In the genomic region with DNA sequence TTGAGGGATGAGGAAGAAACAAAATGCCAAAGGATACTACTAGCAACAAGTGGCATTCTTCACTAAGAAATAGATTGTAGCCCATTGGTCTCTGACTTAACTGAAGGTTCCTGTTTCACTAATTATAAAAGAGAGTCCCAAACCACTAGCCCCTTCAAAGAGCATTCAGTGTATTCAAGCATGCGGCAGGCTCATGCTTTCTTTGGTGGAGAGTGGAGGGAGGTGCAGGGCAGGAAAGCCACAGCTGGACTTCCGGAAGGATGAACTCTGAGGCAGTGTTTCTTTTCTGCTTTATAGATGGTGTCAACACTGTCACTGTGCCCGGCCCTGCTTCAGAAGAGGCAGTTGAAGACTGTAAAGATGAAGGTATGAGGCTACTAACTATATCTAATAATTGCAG, we compare ENCODE assay signal across 12 cellular contexts.
DNase-seq lines count a peak whose midpoint lies in the region; ATAC-seq and TF ChIP-seq lines count a peak whose summit lies in the region.
"Had no signal": no experiment of that assay in that cellular context is flagged by ENCODE, and none has a peak within 500 bp of the region (broad histone marks: within the 10 kb centered on the region; RNA-seq: fewer than 3 reads in every experiment).

No MANE protein-coding gene starts in this region.

- intact Hi-C loops in prostate gland (cut with DNase I), result no loop called here

- WGBS in prostate gland, result 64% methylated on average over 3 of the region's 3 CpGs

- no peaks in the 10 kb centered on the region for H3K9me3 ChIP-seq in prostate gland

- TF ChIP-seq POLR2A in prostate gland (IDR thresholded peaks at IDR 0.05), result no peak

- H3K27ac ChIP-seq in prostate gland (no peak overlapping the region), caudate nucleus (ENCODE audit: low read depth, low read length) (no peak overlapping the region)
- H3K27ac ChIP-seq: A549, cardiac muscle cell, tibial artery had no signal

- H3K4me3 ChIP-seq in prostate gland, result no peak overlapping the region
- H3K4me3 ChIP-seq: A549, cardiac muscle cell, tibial artery had no signal

- TF ChIP-seq CTCF in prostate gland (IDR thresholded peaks at IDR 0.05), result no peak

- H3K27me3 ChIP-seq in prostate gland (replicated peaks; ENCODE audit: insufficient read depth), result no peaks in the 10 kb centered on the region
- H3K27me3 ChIP-seq: cardiac muscle cell, tibial artery had no signal

- peak; percentile 51 for DNase-seq in Ammon's horn (ENCODE audit: low spot score)
- DNase-seq in Kasumi-1 (lab: John Stamatoyannopoulos, UW), result peak; percentile 61 to 73
- no peak for DNase-seq in prostate gland (ENCODE audit: low spot score)
- no peak for DNase-seq in caudate nucleus (lab: John Stamatoyannopoulos, UW)
- no peak for DNase-seq in OCI-M1 (lab: John Stamatoyannopoulos, UW)
- no peak for DNase-seq in NCI-H1092 treated with DMSO at 0.1 percent for 48 hours (lab: John Stamatoyannopoulos, UW)
- DNase-seq: activated T-cell treated with anti-CD3 and anti-CD28 coated beads, Interleukin-2, amount 50 U/mL, for 48 hours; tibial artery had no signal

- no peaks in the 10 kb centered on the region for H3K4me1 ChIP-seq in prostate gland (replicated peaks)
- H3K4me1 ChIP-seq: A549 had no signal

- ATAC-seq in GM19328 (IDR thresholded peaks at IDR 0.05; ENCODE audit: unreplicated experiment) (peak; percentile 74), HG02798 (IDR thresholded peaks at IDR 0.05; ENCODE audit: poor library complexity, unreplicated experiment) (peak; percentile 77)
- ATAC-seq: A549 had no signal

- no peaks in the 10 kb centered on the region for H3K36me3 ChIP-seq in prostate gland
- H3K36me3 ChIP-seq: cardiac muscle cell, tibial artery had no signal

Comparison
In these comparisons a context has a peak if more than half of its experiments do, and no peak if none do; other contexts are left out.
1. DNase-seq: peak in Ammon's horn (single experiment) and Kasumi-1 (2 of 2); none in prostate gland (single experiment), caudate nucleus (0 of 61), OCI-M1 (single experiment) and NCI-H1092 treated with DMSO at 0.1 percent for 48 hours (single experiment).